ENCODE assay signal across 1 cellular context in the genomic region with DNA sequence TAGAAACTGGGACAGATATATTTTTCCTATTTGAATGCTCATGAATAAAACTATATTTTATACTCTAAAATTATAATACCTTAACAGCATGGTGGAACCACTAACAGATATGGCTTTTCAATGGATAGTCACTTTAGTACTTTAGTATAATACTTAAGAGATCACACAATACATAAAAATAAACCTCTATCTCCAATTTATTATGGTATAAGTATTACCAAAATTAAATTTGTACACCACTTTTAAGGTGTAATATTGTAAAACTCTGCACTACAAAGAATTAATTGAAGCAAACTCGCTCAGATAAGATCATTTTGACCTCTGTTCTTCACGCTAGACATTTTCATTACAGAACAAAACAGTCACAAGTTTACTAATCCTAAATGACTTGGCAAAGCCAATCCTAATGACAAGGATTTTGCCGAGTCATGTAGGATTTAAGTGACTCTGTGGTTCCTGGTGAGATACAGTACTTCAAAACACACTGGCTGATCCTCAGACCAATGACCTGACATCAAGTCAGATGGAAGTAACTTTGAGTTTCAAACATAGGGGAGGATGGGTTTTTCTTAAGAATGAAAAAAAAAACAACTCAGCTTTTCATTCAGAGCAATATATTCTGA.
TF ChIP-seq lines count a peak whose summit lies in the region.

No MANE protein-coding gene starts in this region.

TF ChIP-seq in K562, 482 proteins besides CTCF, POLR2A, EP300 and RAD21 (continued from another document and continues in another):
- TF ChIP-seq, protein P1, sequence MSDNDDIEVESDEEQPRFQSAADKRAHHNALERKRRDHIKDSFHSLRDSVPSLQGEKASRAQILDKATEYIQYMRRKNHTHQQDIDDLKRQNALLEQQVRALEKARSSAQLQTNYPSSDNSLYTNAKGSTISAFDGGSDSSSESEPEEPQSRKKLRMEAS (CRISPR knock-in tag; IDR thresholded peaks at IDR 0.05) = no peak
- TF ChIP-seq TCF7L2 (IDR thresholded peaks at IDR 0.05; ENCODE audit: low read depth, low read length) (no peak), JUNB (CRISPR knock-in tag; conservative IDR thresholded peaks at IDR 0.05) (no peak), CBX5 (IDR thresholded peaks at IDR 0.05; ENCODE audit: borderline replicate concordance, low read depth) (no peak), FOXK2 (conservative IDR thresholded peaks at IDR 0.05 in 1 of 2, IDR thresholded peaks at IDR 0.05 in 1 of 2; ENCODE audit: low read depth in 2 of 2) (peak in 1 of 2 experiments; percentile 77; a peak in 3 of 4 replicates), RFX7 (CRISPR knock-in tag; IDR thresholded peaks at IDR 0.05) (no peak), POLR3G (IDR thresholded peaks at IDR 0.05; ENCODE audit: extremely low read depth, insufficient read length, insufficient replicate concordance) (no peak), ZNF764 (CRISPR knock-in tag; IDR thresholded peaks at IDR 0.05; ENCODE audit: low read depth) (no peak), ZNF780A (CRISPR knock-in tag; IDR thresholded peaks at IDR 0.05) (no peak), ZNF274 (IDR thresholded peaks at IDR 0.05; ENCODE audit: borderline replicate concordance, low read depth, low read length) (no peak), ZNF586 (CRISPR knock-in tag; conservative IDR thresholded peaks at IDR 0.05) (no peak), ZNF408 (CRISPR knock-in tag; IDR thresholded peaks at IDR 0.05; ENCODE audit: low read depth) (no peak), NFRKB (IDR thresholded peaks at IDR 0.05; ENCODE audit: low read depth) (no peak; the same call in 1 of the 2 replicates), SMAD1 (IDR thresholded peaks at IDR 0.05; ENCODE audit: low read depth, low read length, partially characterized antibody) (no peak), CREB1 (IDR thresholded peaks at IDR 0.05) (no peak), CREB1 (CRISPR knock-in tag; IDR thresholded peaks at IDR 0.05) (no peak), FOS (IDR thresholded peaks at IDR 0.05; ENCODE audit: extremely low read depth, insufficient read length) (no peak), NCOA1 (IDR thresholded peaks at IDR 0.05; ENCODE audit: low read depth) (peak; percentile 28; the same call in 1 of the 2 replicates), ZNF143 (CRISPR knock-in tag; IDR thresholded peaks at IDR 0.05) (no peak), MECOM (CRISPR knock-in tag; IDR thresholded peaks at IDR 0.05) (no peak), KAT8 (IDR thresholded peaks at IDR 0.05; ENCODE audit: low read depth) (no peak), BCOR (IDR thresholded peaks at IDR 0.05) (no peak)
- TF ChIP-seq, protein P2, sequence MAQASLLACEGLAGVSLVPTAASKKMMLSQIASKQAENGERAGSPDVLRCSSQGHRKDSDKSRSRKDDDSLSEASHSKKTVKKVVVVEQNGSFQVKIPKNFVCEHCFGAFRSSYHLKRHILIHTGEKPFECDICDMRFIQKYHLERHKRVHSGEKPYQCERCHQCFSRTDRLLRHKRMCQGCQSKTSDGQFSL (CRISPR knock-in tag; IDR thresholded peaks at IDR 0.05) = no peak
- TF ChIP-seq, protein P2 (tag; IDR thresholded peaks at IDR 0.05) = no peak
- TF ChIP-seq, protein P3, sequence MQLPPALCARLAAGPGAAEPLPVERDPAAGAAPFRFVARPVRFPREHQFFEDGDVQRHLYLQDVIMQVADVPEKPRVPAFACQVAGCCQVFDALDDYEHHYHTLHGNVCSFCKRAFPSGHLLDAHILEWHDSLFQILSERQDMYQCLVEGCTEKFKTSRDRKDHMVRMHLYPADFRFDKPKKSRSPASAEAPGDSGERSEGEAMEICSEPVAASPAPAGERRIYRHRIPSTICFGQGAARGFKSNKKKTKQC (CRISPR knock-in tag; IDR thresholded peaks at IDR 0.05) = no peak
- TF ChIP-seq, protein P4, sequence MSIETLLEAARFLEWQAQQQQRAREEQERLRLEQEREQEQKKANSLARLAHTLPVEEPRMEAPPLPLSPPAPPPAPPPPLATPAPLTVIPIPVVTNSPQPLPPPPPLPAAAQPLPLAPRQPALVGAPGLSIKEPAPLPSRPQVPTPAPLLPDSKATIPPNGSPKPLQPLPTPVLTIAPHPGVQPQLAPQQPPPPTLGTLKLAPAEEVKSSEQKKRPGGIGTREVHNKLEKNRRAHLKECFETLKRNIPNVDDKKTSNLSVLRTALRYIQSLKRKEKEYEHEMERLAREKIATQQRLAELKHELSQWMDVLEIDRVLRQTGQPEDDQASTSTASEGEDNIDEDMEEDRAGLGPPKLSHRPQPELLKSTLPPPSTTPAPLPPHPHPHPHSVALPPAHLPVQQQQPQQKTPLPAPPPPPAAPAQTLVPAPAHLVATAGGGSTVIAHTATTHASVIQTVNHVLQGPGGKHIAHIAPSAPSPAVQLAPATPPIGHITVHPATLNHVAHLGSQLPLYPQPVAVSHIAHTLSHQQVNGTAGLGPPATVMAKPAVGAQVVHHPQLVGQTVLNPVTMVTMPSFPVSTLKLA (conservative IDR thresholded peaks at IDR 0.05) = peak; percentile 34 to 52; a peak in 2 of 4 replicates
- TF ChIP-seq, protein P5, sequence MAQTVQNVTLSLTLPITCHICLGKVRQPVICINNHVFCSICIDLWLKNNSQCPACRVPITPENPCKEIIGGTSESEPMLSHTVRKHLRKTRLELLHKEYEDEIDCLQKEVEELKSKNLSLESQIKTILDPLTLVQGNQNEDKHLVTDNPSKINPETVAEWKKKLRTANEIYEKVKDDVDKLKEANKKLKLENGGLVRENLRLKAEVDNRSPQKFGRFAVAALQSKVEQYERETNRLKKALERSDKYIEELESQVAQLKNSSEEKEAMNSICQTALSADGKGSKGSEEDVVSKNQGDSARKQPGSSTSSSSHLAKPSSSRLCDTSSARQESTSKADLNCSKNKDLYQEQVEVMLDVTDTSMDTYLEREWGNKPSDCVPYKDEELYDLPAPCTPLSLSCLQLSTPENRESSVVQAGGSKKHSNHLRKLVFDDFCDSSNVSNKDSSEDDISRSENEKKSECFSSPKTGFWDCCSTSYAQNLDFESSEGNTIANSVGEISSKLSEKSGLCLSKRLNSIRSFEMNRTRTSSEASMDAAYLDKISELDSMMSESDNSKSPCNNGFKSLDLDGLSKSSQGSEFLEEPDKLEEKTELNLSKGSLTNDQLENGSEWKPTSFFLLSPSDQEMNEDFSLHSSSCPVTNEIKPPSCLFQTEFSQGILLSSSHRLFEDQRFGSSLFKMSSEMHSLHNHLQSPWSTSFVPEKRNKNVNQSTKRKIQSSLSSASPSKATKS (CRISPR knock-in tag; IDR thresholded peaks at IDR 0.05) = no peak
- TF ChIP-seq, protein P6, sequence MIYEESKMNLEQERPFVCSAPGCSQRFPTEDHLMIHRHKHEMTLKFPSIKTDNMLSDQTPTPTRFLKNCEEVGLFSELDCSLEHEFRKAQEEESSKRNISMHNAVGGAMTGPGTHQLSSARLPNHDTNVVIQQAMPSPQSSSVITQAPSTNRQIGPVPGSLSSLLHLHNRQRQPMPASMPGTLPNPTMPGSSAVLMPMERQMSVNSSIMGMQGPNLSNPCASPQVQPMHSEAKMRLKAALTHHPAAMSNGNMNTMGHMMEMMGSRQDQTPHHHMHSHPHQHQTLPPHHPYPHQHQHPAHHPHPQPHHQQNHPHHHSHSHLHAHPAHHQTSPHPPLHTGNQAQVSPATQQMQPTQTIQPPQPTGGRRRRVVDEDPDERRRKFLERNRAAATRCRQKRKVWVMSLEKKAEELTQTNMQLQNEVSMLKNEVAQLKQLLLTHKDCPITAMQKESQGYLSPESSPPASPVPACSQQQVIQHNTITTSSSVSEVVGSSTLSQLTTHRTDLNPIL (CRISPR knock-in tag; IDR thresholded peaks at IDR 0.05) = no peak
- TF ChIP-seq, protein P7, sequence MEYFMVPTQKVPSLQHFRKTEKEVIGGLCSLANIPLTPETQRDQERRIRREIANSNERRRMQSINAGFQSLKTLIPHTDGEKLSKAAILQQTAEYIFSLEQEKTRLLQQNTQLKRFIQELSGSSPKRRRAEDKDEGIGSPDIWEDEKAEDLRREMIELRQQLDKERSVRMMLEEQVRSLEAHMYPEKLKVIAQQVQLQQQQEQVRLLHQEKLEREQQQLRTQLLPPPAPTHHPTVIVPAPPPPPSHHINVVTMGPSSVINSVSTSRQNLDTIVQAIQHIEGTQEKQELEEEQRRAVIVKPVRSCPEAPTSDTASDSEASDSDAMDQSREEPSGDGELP (CRISPR knock-in tag; IDR thresholded peaks at IDR 0.05; ENCODE audit: borderline replicate concordance) = no peak
- TF ChIP-seq, protein P8, sequence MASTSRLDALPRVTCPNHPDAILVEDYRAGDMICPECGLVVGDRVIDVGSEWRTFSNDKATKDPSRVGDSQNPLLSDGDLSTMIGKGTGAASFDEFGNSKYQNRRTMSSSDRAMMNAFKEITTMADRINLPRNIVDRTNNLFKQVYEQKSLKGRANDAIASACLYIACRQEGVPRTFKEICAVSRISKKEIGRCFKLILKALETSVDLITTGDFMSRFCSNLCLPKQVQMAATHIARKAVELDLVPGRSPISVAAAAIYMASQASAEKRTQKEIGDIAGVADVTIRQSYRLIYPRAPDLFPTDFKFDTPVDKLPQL (IDR thresholded peaks at IDR 0.05; ENCODE audit: extremely low read depth, insufficient read length) = no peak
- TF ChIP-seq, protein P9, sequence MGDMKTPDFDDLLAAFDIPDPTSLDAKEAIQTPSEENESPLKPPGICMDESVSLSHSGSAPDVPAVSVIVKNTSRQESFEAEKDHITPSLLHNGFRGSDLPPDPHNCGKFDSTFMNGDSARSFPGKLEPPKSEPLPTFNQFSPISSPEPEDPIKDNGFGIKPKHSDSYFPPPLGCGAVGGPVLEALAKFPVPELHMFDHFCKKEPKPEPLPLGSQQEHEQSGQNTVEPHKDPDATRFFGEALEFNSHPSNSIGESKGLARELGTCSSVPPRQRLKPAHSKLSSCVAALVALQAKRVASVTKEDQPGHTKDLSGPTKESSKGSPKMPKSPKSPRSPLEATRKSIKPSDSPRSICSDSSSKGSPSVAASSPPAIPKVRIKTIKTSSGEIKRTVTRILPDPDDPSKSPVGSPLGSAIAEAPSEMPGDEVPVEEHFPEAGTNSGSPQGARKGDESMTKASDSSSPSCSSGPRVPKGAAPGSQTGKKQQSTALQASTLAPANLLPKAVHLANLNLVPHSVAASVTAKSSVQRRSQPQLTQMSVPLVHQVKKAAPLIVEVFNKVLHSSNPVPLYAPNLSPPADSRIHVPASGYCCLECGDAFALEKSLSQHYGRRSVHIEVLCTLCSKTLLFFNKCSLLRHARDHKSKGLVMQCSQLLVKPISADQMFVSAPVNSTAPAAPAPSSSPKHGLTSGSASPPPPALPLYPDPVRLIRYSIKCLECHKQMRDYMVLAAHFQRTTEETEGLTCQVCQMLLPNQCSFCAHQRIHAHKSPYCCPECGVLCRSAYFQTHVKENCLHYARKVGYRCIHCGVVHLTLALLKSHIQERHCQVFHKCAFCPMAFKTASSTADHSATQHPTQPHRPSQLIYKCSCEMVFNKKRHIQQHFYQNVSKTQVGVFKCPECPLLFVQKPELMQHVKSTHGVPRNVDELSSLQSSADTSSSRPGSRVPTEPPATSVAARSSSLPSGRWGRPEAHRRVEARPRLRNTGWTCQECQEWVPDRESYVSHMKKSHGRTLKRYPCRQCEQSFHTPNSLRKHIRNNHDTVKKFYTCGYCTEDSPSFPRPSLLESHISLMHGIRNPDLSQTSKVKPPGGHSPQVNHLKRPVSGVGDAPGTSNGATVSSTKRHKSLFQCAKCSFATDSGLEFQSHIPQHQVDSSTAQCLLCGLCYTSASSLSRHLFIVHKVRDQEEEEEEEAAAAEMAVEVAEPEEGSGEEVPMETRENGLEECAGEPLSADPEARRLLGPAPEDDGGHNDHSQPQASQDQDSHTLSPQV (IDR thresholded peaks at IDR 0.05) = peak; percentile 91
- TF ChIP-seq, protein P10, sequence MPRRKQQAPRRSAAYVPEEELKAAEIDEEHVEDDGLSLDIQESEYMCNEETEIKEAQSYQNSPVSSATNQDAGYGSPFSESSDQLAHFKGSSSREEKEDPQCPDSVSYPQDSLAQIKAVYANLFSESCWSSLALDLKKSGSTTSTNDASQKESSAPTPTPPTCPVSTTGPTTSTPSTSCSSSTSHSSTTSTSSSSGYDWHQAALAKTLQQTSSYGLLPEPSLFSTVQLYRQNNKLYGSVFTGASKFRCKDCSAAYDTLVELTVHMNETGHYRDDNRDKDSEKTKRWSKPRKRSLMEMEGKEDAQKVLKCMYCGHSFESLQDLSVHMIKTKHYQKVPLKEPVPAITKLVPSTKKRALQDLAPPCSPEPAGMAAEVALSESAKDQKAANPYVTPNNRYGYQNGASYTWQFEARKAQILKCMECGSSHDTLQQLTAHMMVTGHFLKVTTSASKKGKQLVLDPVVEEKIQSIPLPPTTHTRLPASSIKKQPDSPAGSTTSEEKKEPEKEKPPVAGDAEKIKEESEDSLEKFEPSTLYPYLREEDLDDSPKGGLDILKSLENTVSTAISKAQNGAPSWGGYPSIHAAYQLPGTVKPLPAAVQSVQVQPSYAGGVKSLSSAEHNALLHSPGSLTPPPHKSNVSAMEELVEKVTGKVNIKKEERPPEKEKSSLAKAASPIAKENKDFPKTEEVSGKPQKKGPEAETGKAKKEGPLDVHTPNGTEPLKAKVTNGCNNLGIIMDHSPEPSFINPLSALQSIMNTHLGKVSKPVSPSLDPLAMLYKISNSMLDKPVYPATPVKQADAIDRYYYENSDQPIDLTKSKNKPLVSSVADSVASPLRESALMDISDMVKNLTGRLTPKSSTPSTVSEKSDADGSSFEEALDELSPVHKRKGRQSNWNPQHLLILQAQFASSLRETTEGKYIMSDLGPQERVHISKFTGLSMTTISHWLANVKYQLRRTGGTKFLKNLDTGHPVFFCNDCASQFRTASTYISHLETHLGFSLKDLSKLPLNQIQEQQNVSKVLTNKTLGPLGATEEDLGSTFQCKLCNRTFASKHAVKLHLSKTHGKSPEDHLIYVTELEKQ (CRISPR knock-in tag; IDR thresholded peaks at IDR 0.05) = no peak
- TF ChIP-seq, protein P11, sequence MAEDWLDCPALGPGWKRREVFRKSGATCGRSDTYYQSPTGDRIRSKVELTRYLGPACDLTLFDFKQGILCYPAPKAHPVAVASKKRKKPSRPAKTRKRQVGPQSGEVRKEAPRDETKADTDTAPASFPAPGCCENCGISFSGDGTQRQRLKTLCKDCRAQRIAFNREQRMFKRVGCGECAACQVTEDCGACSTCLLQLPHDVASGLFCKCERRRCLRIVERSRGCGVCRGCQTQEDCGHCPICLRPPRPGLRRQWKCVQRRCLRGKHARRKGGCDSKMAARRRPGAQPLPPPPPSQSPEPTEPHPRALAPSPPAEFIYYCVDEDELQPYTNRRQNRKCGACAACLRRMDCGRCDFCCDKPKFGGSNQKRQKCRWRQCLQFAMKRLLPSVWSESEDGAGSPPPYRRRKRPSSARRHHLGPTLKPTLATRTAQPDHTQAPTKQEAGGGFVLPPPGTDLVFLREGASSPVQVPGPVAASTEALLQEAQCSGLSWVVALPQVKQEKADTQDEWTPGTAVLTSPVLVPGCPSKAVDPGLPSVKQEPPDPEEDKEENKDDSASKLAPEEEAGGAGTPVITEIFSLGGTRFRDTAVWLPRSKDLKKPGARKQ (CRISPR knock-in tag; IDR thresholded peaks at IDR 0.05) = no peak
- TF ChIP-seq, protein P12, sequence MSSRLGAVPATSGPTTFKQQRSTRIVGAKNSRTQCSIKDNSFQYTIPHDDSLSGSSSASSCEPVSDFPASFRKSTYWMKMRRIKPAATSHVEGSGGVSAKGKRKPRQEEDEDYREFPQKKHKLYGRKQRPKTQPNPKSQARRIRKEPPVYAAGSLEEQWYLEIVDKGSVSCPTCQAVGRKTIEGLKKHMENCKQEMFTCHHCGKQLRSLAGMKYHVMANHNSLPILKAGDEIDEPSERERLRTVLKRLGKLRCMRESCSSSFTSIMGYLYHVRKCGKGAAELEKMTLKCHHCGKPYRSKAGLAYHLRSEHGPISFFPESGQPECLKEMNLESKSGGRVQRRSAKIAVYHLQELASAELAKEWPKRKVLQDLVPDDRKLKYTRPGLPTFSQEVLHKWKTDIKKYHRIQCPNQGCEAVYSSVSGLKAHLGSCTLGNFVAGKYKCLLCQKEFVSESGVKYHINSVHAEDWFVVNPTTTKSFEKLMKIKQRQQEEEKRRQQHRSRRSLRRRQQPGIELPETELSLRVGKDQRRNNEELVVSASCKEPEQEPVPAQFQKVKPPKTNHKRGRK (tag; IDR thresholded peaks at IDR 0.05) = no peak
